14 cellular contexts compared by ENCODE assay signal in genomic region chr20:37821691-37822655, GRCh38.
DNase-seq lines count a peak whose midpoint lies in the region; ATAC-seq, FAIRE-seq and TF ChIP-seq lines count a peak whose summit lies in the region.
"Had no signal": no experiment of that assay in that cellular context is flagged by ENCODE, and none has a peak within 500 bp of the region (broad histone marks: within the 10 kb centered on the region; RNA-seq: fewer than 3 reads in every experiment).

No MANE protein-coding gene starts in this region.

- H3K4me3 Mint-ChIP-seq in CD4-positive, CD25-positive, alpha-beta regulatory T cell, result no peak overlapping the region
- H3K4me3 Mint-ChIP-seq in natural killer cell, result no peak overlapping the region
- H3K4me3 Mint-ChIP-seq: activated T-cell treated with anti-CD3 and anti-CD28 coated beads, Interleukin-2, amount 50 U/mL, for 4 hours; CD8-positive, alpha-beta memory T cell had no signal

- ATAC-seq in CD4-positive, CD25-positive, alpha-beta regulatory T cell (ENCODE audit: low read depth in 2 of 2), result no peak
- no peak for ATAC-seq in natural killer cell
- no peak for ATAC-seq in activated naive CD4-positive, alpha-beta T cell treated with anti-CD3 and anti-CD28 coated beads, Interleukin-2, amount 50 U/mL, for 72 hours
- no peak for ATAC-seq in HG02970 (IDR thresholded peaks at IDR 0.05; ENCODE audit: low FRiP score, unreplicated experiment)
- ATAC-seq: activated T-cell treated with anti-CD3 and anti-CD28 coated beads, Interleukin-2, amount 50 U/mL, for 4 hours; psoas muscle had no signal

- peak; percentile 55 for FAIRE-seq in RCC 7860 (lab: Jason Lieb, UNC)

- no peaks in the 10 kb centered on the region for H3K9me3 Mint-ChIP-seq in CD4-positive, CD25-positive, alpha-beta regulatory T cell
- no peaks in the 10 kb centered on the region for H3K9me3 Mint-ChIP-seq in natural killer cell
- H3K9me3 Mint-ChIP-seq in activated naive CD4-positive, alpha-beta T cell treated with anti-CD3 and anti-CD28 coated beads, Interleukin-2, amount 50 U/mL, for 72 hours, result no peaks in the 10 kb centered on the region
- H3K9me3 Mint-ChIP-seq: activated T-cell treated with anti-CD3 and anti-CD28 coated beads, Interleukin-2, amount 50 U/mL, for 4 hours; CD8-positive, alpha-beta memory T cell had no signal

- no peaks in the 10 kb centered on the region for H3K4me1 ChIP-seq in CD4-positive, CD25-positive, alpha-beta regulatory T cell (ENCODE audit: control insufficient read depth, insufficient read depth, low read length, poor library complexity, severe bottlenecking)
- H3K4me1 ChIP-seq in fibroblast of lung (ENCODE audit: control insufficient read depth, extremely low read depth, insufficient read depth, low read length) (peaks cover 3% of the 10 kb centered on the region), rectal smooth muscle tissue (ENCODE audit: control insufficient read depth, insufficient read depth, low read length) (peaks cover 12% of the 10 kb centered on the region)
- H3K4me1 ChIP-seq: psoas muscle, tibial nerve had no signal

- H3K9ac ChIP-seq in fibroblast of lung (ENCODE audit: insufficient read depth, low read length) (no peak overlapping the region), rectal smooth muscle tissue (ENCODE audit: low read length) (no peak overlapping the region)

- H3K79me2 ChIP-seq in fibroblast of lung (ENCODE audit: control insufficient read depth, insufficient read depth, low read length), result no peaks in the 10 kb centered on the region

- peak overlapping the region; percentile 10 for H2AFZ ChIP-seq in fibroblast of lung (ENCODE audit: low read length)

- H3K36me3 Mint-ChIP-seq in CD4-positive, CD25-positive, alpha-beta regulatory T cell, result peaks cover 18% of the 10 kb centered on the region
- no peaks in the 10 kb centered on the region for H3K36me3 Mint-ChIP-seq in natural killer cell
- no peaks in the 10 kb centered on the region for H3K36me3 Mint-ChIP-seq in activated naive CD4-positive, alpha-beta T cell treated with anti-CD3 and anti-CD28 coated beads, Interleukin-2, amount 50 U/mL, for 72 hours

- no peaks in the 10 kb centered on the region for H3K27me3 ChIP-seq in CD4-positive, CD25-positive, alpha-beta regulatory T cell (ENCODE audit: control insufficient read depth, insufficient read depth, low read length)
- H3K27me3 ChIP-seq in fibroblast of lung (ENCODE audit: control insufficient read depth, insufficient read depth, low read length) (no peaks in the 10 kb centered on the region), rectal smooth muscle tissue (ENCODE audit: control insufficient read depth, insufficient read depth, low read length) (no peaks in the 10 kb centered on the region)
- H3K27me3 ChIP-seq: tibial nerve had no signal

- H3K4me1 Mint-ChIP-seq in CD4-positive, CD25-positive, alpha-beta regulatory T cell, result peaks cover 1 to 21% (median 8%) of the 10 kb centered on the region in 4 donors
- H3K4me1 Mint-ChIP-seq in natural killer cell, result peaks cover 10 to 27% of the 10 kb centered on the region in 2 donors

- no peak for DNase-seq in CD4-positive, CD25-positive, alpha-beta regulatory T cell
- peak; percentile 87 for DNase-seq in RCC 7860 (ENCODE audit: low spot score)
- peak; percentile 50 to 95 for DNase-seq in fibroblast of lung (ENCODE audit: low read depth in 2 of 2)
- no peak for DNase-seq in RWPE1 (ENCODE audit: low spot score)
- DNase-seq in natural killer cell, result no peak
- DNase-seq in activated naive CD4-positive, alpha-beta T cell treated with anti-CD3 and anti-CD28 coated beads, Interleukin-2, amount 50 U/mL, for 72 hours (ENCODE audit: low spot score in 2 of 2), result no peak
- DNase-seq: activated T-cell treated with anti-CD3 and anti-CD28 coated beads, Interleukin-2, amount 50 U/mL, for 4 hours; CD8-positive, alpha-beta memory T cell; glutamatergic neuron; NCI-H1048; psoas muscle had no signal

- TF ChIP-seq CTCF in fibroblast of lung (conservative IDR thresholded peaks at IDR 0.05 in 1 of 2, IDR thresholded peaks at IDR 0.05 in 1 of 2; ENCODE audit: low read depth in 1 of 2, low read length in 2 of 2), result no peak
- no peak for TF ChIP-seq CTCF in RWPE1 (conservative IDR thresholded peaks at IDR 0.05; ENCODE audit: low read depth)
- TF ChIP-seq CTCF in natural killer cell (IDR thresholded peaks at IDR 0.05), result no peak

- no peak overlapping the region for H3K27ac ChIP-seq in CD4-positive, CD25-positive, alpha-beta regulatory T cell (ENCODE audit: insufficient read depth, low read length, poor library complexity, severe bottlenecking)
- H3K27ac ChIP-seq in fibroblast of lung (ENCODE audit: insufficient read depth, low read length), result peak overlapping the region; percentile 63
- H3K27ac ChIP-seq in rectal smooth muscle tissue (ENCODE audit: low read depth, low read length), result peak overlapping the region; percentile 60
- no peak overlapping the region for H3K27ac ChIP-seq in RWPE1
- H3K27ac ChIP-seq: psoas muscle, tibial nerve had no signal

- no peak overlapping the region for H3K4me3 ChIP-seq in CD4-positive, CD25-positive, alpha-beta regulatory T cell (ENCODE audit: low read depth, low read length)
- H3K4me3 ChIP-seq in fibroblast of lung (replicated peaks in 1 of 4; ENCODE audit: control extremely low read depth in 1 of 4, insufficient read depth in 1 of 4, low read depth in 3 of 4, low read length in 4 of 4) (peak overlapping the region in 1 of 4 experiments; percentile 9), rectal smooth muscle tissue (ENCODE audit: low read length) (no peak overlapping the region)
- H3K4me3 ChIP-seq: psoas muscle, tibial nerve had no signal

- peak overlapping the region in 2 of 3 donors; percentile 70 to 88 for H3K27ac Mint-ChIP-seq in CD4-positive, CD25-positive, alpha-beta regulatory T cell
- H3K27ac Mint-ChIP-seq in natural killer cell, result no peak overlapping the region
- peak overlapping the region in 1 of 2 donors; percentile 38 for H3K27ac Mint-ChIP-seq in activated naive CD4-positive, alpha-beta T cell treated with anti-CD3 and anti-CD28 coated beads, Interleukin-2, amount 50 U/mL, for 72 hours

- POLR2A ChIA-PET in RWPE1 (lab: Yijun Ruan, JAX; ENCODE audit: low non-redundant PET), result interaction anchor here (0.5 kb wide), 1 partner anchor 171 kb away, joined by 6 read pairs; no protein-coding TSS in a partner anchor

- CTCF ChIA-PET in RWPE1 (lab: Yijun Ruan, JAX), result interaction anchor here (0.5 kb wide), 1 partner anchor 365 kb away, joined by 3 read pairs; no protein-coding TSS in a partner anchor

- peak overlapping the region; percentile 0 for H3K4me2 ChIP-seq in fibroblast of lung (ENCODE audit: extremely low read depth, insufficient read depth, low read length)

- no peaks in the 10 kb centered on the region for H3K27me3 Mint-ChIP-seq in CD4-positive, CD25-positive, alpha-beta regulatory T cell
- H3K27me3 Mint-ChIP-seq in natural killer cell (ENCODE audit: low read depth in 2 of 2), result no peaks in the 10 kb centered on the region
- H3K27me3 Mint-ChIP-seq: CD8-positive, alpha-beta memory T cell had no signal

- H4K20me1 ChIP-seq in fibroblast of lung (ENCODE audit: control insufficient read depth, extremely low read depth, insufficient read depth, low read length), result no peaks in the 10 kb centered on the region

- peaks cover 2% of the 10 kb centered on the region for H3K36me3 ChIP-seq in CD4-positive, CD25-positive, alpha-beta regulatory T cell (ENCODE audit: control insufficient read depth, insufficient read depth, low read length)
- H3K36me3 ChIP-seq in fibroblast of lung (ENCODE audit: control insufficient read depth, insufficient read depth, low read length), result no peaks in the 10 kb centered on the region
- no peaks in the 10 kb centered on the region for H3K36me3 ChIP-seq in rectal smooth muscle tissue (ENCODE audit: control insufficient read depth, insufficient read depth, low read length)
- H3K36me3 ChIP-seq: tibial nerve had no signal

- H3K9me3 ChIP-seq in CD4-positive, CD25-positive, alpha-beta regulatory T cell (ENCODE audit: control insufficient read depth in 2 of 2, low read length in 2 of 2), result no peaks in the 10 kb centered on the region
- H3K9me3 ChIP-seq in fibroblast of lung (ENCODE audit: control insufficient read depth, insufficient read depth, low read depth, low read length), result no peaks in the 10 kb centered on the region
- H3K9me3 ChIP-seq: psoas muscle, tibial nerve had no signal

- intact Hi-C loops in natural killer cell (cut with micrococcal nuclease), result no loop called here

Comparison
In these comparisons a context has a peak if more than half of its experiments do, and no peak if none do; other contexts are left out.
1. DNase-seq: peak in RCC 7860 (single experiment) and fibroblast of lung (2 of 2); none in CD4-positive, CD25-positive, alpha-beta regulatory T cell (0 of 3), RWPE1 (single experiment), natural killer cell (single experiment) and activated naive CD4-positive, alpha-beta T cell treated with anti-CD3 and anti-CD28 coated beads, Interleukin-2, amount 50 U/mL, for 72 hours (0 of 2).
2. H3K27ac ChIP-seq: peak in fibroblast of lung (single experiment) and rectal smooth muscle tissue (single experiment); none in CD4-positive, CD25-positive, alpha-beta regulatory T cell (single experiment) and RWPE1 (single experiment).
3. H3K27ac Mint-ChIP-seq: peak in CD4-positive, CD25-positive, alpha-beta regulatory T cell (2 of 3); none in natural killer cell (0 of 2).